16 cellular contexts compared by ENCODE assay signal in the genomic region with DNA sequence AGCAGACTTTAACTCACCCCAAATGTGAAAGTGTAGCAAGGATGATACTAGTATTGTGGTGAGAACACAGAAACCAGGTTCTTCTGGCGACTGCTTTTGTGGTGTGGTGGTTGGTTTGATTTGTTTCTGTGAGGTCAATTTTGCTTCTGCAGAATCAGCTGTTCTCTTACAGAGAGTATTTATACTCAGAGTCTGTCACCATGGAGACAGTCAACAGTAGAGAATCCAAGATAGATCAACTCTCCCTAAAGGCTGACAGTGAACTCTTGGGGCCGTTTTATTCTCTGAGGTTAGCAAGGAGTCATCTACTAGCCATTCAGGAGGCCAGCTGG. TPM values are rescaled to one million over a fixed set of nuclear protein-coding genes. Genes with fewer than 3 reads are reported as not detected.
A peak's percentile ranks its signal among the peaks of the same experiment; 100 is the strongest.
DNase-seq lines count a peak whose midpoint lies in the region; ATAC-seq and TF ChIP-seq lines count a peak whose summit lies in the region.
"Had no signal": no experiment of that assay in that cellular context is flagged by ENCODE, and none has a peak within 500 bp of the region (broad histone marks: within the 10 kb centered on the region; RNA-seq: fewer than 3 reads in every experiment).

Gene CFAP107 (plus strand): TSS at position 209 of the 332 bp plus-strand sequence. CDS start 231 bp downstream, outside the sequence.

- H3K27me3 ChIP-seq in endocrine pancreas (ENCODE audit: control insufficient read depth, insufficient read depth, low read length): no peaks in the 10 kb centered on the region
- no peaks in the 10 kb centered on the region for H3K27me3 ChIP-seq in endodermal cell (ENCODE audit: control insufficient read depth, insufficient read depth, low read length, poor library complexity, severe bottlenecking)
- H3K27me3 ChIP-seq: BE2C had no signal

- no peak within 1 kb of the TSS for H3K27ac Mint-ChIP-seq in activated naive CD8-positive, alpha-beta T cell treated with anti-CD3 and anti-CD28 coated beads, Interleukin-2, amount 50 U/mL, for 24 hours
- H3K27ac Mint-ChIP-seq in activated naive CD8-positive, alpha-beta T cell treated with anti-CD3 and anti-CD28 coated beads for 36 hours: no peak within 1 kb of the TSS
- peak within 1 kb of the TSS; percentile 72 for H3K27ac Mint-ChIP-seq in type B pancreatic cell
- no peak within 1 kb of the TSS for H3K27ac Mint-ChIP-seq in endodermal cell
- H3K27ac Mint-ChIP-seq: activated B cell treated with CpG ODN at 0.5 μM for 24 hours had no signal

- peak; percentile 24 for ATAC-seq in activated naive CD8-positive, alpha-beta T cell treated with anti-CD3 and anti-CD28 coated beads, Interleukin-2, amount 50 U/mL, for 24 hours
- ATAC-seq in GM21717 (IDR thresholded peaks at IDR 0.05; ENCODE audit: unreplicated experiment): no peak

- no peak within 1 kb of the TSS for H3K9ac ChIP-seq in endocrine pancreas (ENCODE audit: control insufficient read depth, insufficient read depth, low read length)
- H3K9ac ChIP-seq in endodermal cell (ENCODE audit: extremely low read depth, low read length, poor library complexity, severe bottlenecking): no peak within 1 kb of the TSS

- H3K9me3 ChIP-seq in endocrine pancreas (ENCODE audit: control insufficient read depth, low read length): peaks cover 4% of the 10 kb centered on the region
- H3K9me3 ChIP-seq in endodermal cell (ENCODE audit: control insufficient read depth, low read length): peaks cover 14% of the 10 kb centered on the region
- H3K9me3 ChIP-seq: BE2C had no signal

- H3K36me3 ChIP-seq in endocrine pancreas (ENCODE audit: control insufficient read depth, insufficient read depth, low read length) (no peaks in the 10 kb centered on the region), endodermal cell (ENCODE audit: control insufficient read depth, insufficient read depth, low read length) (no peaks in the 10 kb centered on the region)
- H3K36me3 ChIP-seq: BE2C had no signal

- H3K4me3 ChIP-seq in endocrine pancreas (ENCODE audit: control insufficient read depth, insufficient read depth, low read length) (peak within 1 kb of the TSS; percentile 33), endodermal cell (ENCODE audit: low read length) (no peak within 1 kb of the TSS)

- no peaks in the 10 kb centered on the region for H3K4me1 Mint-ChIP-seq in activated naive CD8-positive, alpha-beta T cell treated with anti-CD3 and anti-CD28 coated beads, Interleukin-2, amount 50 U/mL, for 24 hours
- H3K4me1 Mint-ChIP-seq in activated naive CD8-positive, alpha-beta T cell treated with anti-CD3 and anti-CD28 coated beads for 36 hours: peaks cover 2% of the 10 kb centered on the region
- H3K4me1 Mint-ChIP-seq in type B pancreatic cell (ENCODE audit: unreplicated experiment) (peaks cover 8% of the 10 kb centered on the region), endodermal cell (no peaks in the 10 kb centered on the region)
- H3K4me1 Mint-ChIP-seq: activated B cell treated with CpG ODN at 0.5 μM for 24 hours had no signal

- DNase-seq in activated naive CD8-positive, alpha-beta T cell treated with anti-CD3 and anti-CD28 coated beads, Interleukin-2, amount 50 U/mL, for 24 hours: no peak
- DNase-seq in activated naive CD8-positive, alpha-beta T cell treated with anti-CD3 and anti-CD28 coated beads for 36 hours: no peak
- DNase-seq in NCI-H1092 treated with DMSO at 0.1 percent for 48 hours (lab: John Stamatoyannopoulos, UW): peak; percentile 33
- no peak for DNase-seq in type B pancreatic cell (ENCODE audit: extremely low spot score, unreplicated experiment)
- no peak for DNase-seq in endodermal cell
- no peak for DNase-seq in stimulated activated CD4-positive, alpha-beta T cell treated with anti-CD3 and anti-CD28 coated beads, Interleukin-2, amount 100 ng/mL, for 24 hours
- DNase-seq: activated B cell treated with CpG ODN at 0.5 μM for 24 hours, DND-41, head of caudate nucleus, kidney glomerular epithelial cell, NCI-H2107, posterior cingulate gyrus had no signal

- H3K4me1 ChIP-seq in endocrine pancreas (ENCODE audit: control insufficient read depth, insufficient read depth, low read length): no peaks in the 10 kb centered on the region
- H3K4me1 ChIP-seq in endodermal cell (ENCODE audit: control insufficient read depth, insufficient read depth, low read length): no peaks in the 10 kb centered on the region
- H3K4me1 ChIP-seq: BE2C had no signal

- TF ChIP-seq CTCF in type B pancreatic cell (conservative IDR thresholded peaks at IDR 0.05): no peak
- no peak for TF ChIP-seq CTCF in endodermal cell (conservative IDR thresholded peaks at IDR 0.05)

- no peak within 1 kb of the TSS for H3K4me3 Mint-ChIP-seq in activated naive CD8-positive, alpha-beta T cell treated with anti-CD3 and anti-CD28 coated beads, Interleukin-2, amount 50 U/mL, for 24 hours
- H3K4me3 Mint-ChIP-seq in activated naive CD8-positive, alpha-beta T cell treated with anti-CD3 and anti-CD28 coated beads for 36 hours: no peak within 1 kb of the TSS
- H3K4me3 Mint-ChIP-seq in type B pancreatic cell (peak within 1 kb of the TSS; percentile 67), endodermal cell (no peak within 1 kb of the TSS)
- H3K4me3 Mint-ChIP-seq: activated B cell treated with CpG ODN at 0.5 μM for 24 hours had no signal

- no peak within 1 kb of the TSS for H3K27ac ChIP-seq in endodermal cell (ENCODE audit: low read depth, low read length)
- H3K27ac ChIP-seq: HL-60 had no signal

- no peaks in the 10 kb centered on the region for H3K36me3 Mint-ChIP-seq in activated naive CD8-positive, alpha-beta T cell treated with anti-CD3 and anti-CD28 coated beads, Interleukin-2, amount 50 U/mL, for 24 hours (ENCODE audit: low read depth)
- no peaks in the 10 kb centered on the region for H3K36me3 Mint-ChIP-seq in activated naive CD8-positive, alpha-beta T cell treated with anti-CD3 and anti-CD28 coated beads for 36 hours
- H3K36me3 Mint-ChIP-seq in type B pancreatic cell: peaks cover 7% of the 10 kb centered on the region
- no peaks in the 10 kb centered on the region for H3K36me3 Mint-ChIP-seq in endodermal cell (ENCODE audit: low read depth)

- H3K27me3 Mint-ChIP-seq in activated naive CD8-positive, alpha-beta T cell treated with anti-CD3 and anti-CD28 coated beads, Interleukin-2, amount 50 U/mL, for 24 hours: peaks cover 38% of the 10 kb centered on the region
- H3K27me3 Mint-ChIP-seq in activated naive CD8-positive, alpha-beta T cell treated with anti-CD3 and anti-CD28 coated beads for 36 hours: peaks cover 56% of the 10 kb centered on the region
- peaks cover 23% of the 10 kb centered on the region for H3K27me3 Mint-ChIP-seq in type B pancreatic cell
- H3K27me3 Mint-ChIP-seq in endodermal cell (ENCODE audit: insufficient read depth): no peaks in the 10 kb centered on the region

- 76 to 86% methylated on average over 1 to 2 of the region's 2 CpGs for WGBS in endodermal cell (ENCODE audit: insufficient coverage in 1 of 2, insufficient read length in 1 of 2), 2 experiments

- H3K9me3 Mint-ChIP-seq in activated naive CD8-positive, alpha-beta T cell treated with anti-CD3 and anti-CD28 coated beads, Interleukin-2, amount 50 U/mL, for 24 hours: peaks cover 19% of the 10 kb centered on the region
- H3K9me3 Mint-ChIP-seq in activated naive CD8-positive, alpha-beta T cell treated with anti-CD3 and anti-CD28 coated beads for 36 hours: peaks cover 21% of the 10 kb centered on the region
- H3K9me3 Mint-ChIP-seq in type B pancreatic cell (peaks cover 34% of the 10 kb centered on the region), endodermal cell (peaks cover 9% of the 10 kb centered on the region)

RNA-seq across cellular contexts. Expression of gene CFAP107, which starts in this region (rescaled TPM):
- not detected for total RNA-seq in activated naive CD8-positive, alpha-beta T cell treated with anti-CD3 and anti-CD28 coated beads for 36 hours
- total RNA-seq in type B pancreatic cell (ENCODE audit: low replicate concordance): 1.4 and 2.7 TPM in 2 replicates
- not detected for total RNA-seq in endodermal cell
- polyA plus RNA-seq in endodermal cell (2013, experiment 1 of 2): not detected
- polyA plus RNA-seq in endodermal cell (2013, experiment 2 of 2): not detected
- total RNA-seq: activated B cell treated with CpG ODN at 0.5 μM for 24 hours had no signal
